In the genomic region with DNA sequence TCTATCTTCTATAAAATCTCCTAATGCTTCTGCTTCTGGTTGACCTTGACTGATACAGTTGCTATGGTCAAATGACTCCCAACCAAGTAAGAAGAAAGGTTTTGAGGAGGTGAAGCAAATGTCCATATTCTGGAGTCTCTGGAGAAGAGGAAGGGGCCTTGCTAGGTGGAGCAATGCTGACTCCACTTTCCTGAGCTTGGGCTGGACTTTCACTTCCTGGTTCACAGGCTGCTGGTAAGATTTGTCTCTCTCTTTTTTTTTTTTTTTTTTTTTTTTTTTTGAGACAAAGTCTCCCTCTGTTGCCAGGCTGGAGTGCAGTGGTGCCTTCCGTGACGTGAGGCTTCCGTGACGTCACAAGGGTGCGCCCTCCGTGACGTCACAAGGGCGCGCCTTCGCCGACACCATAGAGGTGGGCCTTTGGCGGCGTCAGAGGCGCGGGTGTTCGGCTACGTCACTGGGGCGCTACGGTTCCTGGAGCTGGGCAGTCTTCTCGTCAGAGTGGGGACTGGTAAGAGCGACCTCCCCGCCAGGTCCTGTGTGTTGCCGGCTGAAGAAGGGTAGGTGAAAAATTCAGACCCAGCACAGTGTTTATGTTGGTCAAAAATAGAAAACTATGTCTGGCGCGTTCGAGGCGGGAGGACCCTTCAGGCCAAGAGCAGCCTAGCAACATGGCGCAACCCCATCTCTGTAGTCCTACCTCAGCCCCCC, we compare ENCODE assay signal across 1 cellular context.
A peak's percentile ranks its signal among the peaks of the same experiment; 100 is the strongest.
TF ChIP-seq lines count a peak whose summit lies in the region.
"Not testable (repeated sequence)": the region's sequence is repeated elsewhere in the genome, so short reads cannot be mapped to it uniquely, and the experiment has no call there.

No MANE protein-coding gene starts in this region.

TF ChIP-seq in K562, 482 proteins besides CTCF, POLR2A, EP300 and RAD21 (continued from another document and continues in another):
- TF ChIP-seq, protein P1, sequence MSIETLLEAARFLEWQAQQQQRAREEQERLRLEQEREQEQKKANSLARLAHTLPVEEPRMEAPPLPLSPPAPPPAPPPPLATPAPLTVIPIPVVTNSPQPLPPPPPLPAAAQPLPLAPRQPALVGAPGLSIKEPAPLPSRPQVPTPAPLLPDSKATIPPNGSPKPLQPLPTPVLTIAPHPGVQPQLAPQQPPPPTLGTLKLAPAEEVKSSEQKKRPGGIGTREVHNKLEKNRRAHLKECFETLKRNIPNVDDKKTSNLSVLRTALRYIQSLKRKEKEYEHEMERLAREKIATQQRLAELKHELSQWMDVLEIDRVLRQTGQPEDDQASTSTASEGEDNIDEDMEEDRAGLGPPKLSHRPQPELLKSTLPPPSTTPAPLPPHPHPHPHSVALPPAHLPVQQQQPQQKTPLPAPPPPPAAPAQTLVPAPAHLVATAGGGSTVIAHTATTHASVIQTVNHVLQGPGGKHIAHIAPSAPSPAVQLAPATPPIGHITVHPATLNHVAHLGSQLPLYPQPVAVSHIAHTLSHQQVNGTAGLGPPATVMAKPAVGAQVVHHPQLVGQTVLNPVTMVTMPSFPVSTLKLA (conservative IDR thresholded peaks at IDR 0.05) = peak in 1 of 2 experiments; percentile 67; a peak in 2 of 4 replicates
- TF ChIP-seq HLTF (IDR thresholded peaks at IDR 0.05) (peak; percentile 50), CC2D1A (IDR thresholded peaks at IDR 0.05) (peak; percentile 12; the same call in 1 of the 2 replicates), EP400 (IDR thresholded peaks at IDR 0.05) (peak; percentile 72), ZNF175 (CRISPR knock-in tag; IDR thresholded peaks at IDR 0.05; ENCODE audit: low read depth) (0 out of 2 replicates have a peak, but pooled peaks have one; percentile 51), POLR2H (tag; IDR thresholded peaks at IDR 0.05; ENCODE audit: low read depth) (peak; percentile 65; the same call in 1 of the 2 replicates), KDM5B (IDR thresholded peaks at IDR 0.05; ENCODE audit: insufficient replicate concordance, low read depth, low read length) (peak; percentile 53), MAZ (CRISPR knock-in tag; conservative IDR thresholded peaks at IDR 0.05 in 1 of 2, IDR thresholded peaks at IDR 0.05 in 1 of 2) (0 out of 4 replicates have a peak, but pooled peaks of 1 of the 2 experiments have one; percentile 32), CREB1 (IDR thresholded peaks at IDR 0.05) (peak; percentile 98), CREB1 (CRISPR knock-in tag; IDR thresholded peaks at IDR 0.05) (peak; percentile 99), CXXC5 (CRISPR knock-in tag; IDR thresholded peaks at IDR 0.05) (peak; percentile 91), SP1 (CRISPR knock-in tag; IDR thresholded peaks at IDR 0.05) (peak; percentile 88), ZNF766 (CRISPR knock-in tag; conservative IDR thresholded peaks at IDR 0.05) (peak; percentile 40; the same call in 1 of the 2 replicates), TAF9B (IDR thresholded peaks at IDR 0.05; ENCODE audit: partially characterized antibody) (peak; percentile 47), SUPT5H (IDR thresholded peaks at IDR 0.05) (peak; percentile 78), GABPA (tag; conservative IDR thresholded peaks at IDR 0.05; ENCODE audit: low read depth) (peak; percentile 85), CSDE1 (IDR thresholded peaks at IDR 0.05) (peak in 1 of 2 experiments; percentile 98; a peak in 2 of 4 replicates), RFX1 (IDR thresholded peaks at IDR 0.05) (peak; percentile 37), NRF1 (conservative IDR thresholded peaks at IDR 0.05 in 1 of 2, IDR thresholded peaks at IDR 0.05 in 1 of 2) (0 out of 4 replicates have a peak, but pooled peaks have one; percentile 23 to 46), ELF1 (tag; IDR thresholded peaks at IDR 0.05) (peak; percentile 88), CREM (IDR thresholded peaks at IDR 0.05; ENCODE audit: low read depth) (peak; percentile 99), TARDBP (IDR thresholded peaks at IDR 0.05) (peak; percentile 99), POLR2AphosphoS5 (IDR thresholded peaks at IDR 0.05; ENCODE audit: control insufficient read depth, insufficient read depth, low read depth, low read length) (peak; percentile 59; the same call in 1 of the 2 replicates), EGR1 (conservative IDR thresholded peaks at IDR 0.05) (peak; percentile 39), SMAD4 (CRISPR knock-in tag; conservative IDR thresholded peaks at IDR 0.05) (peak; percentile 43; the same call in 1 of the 2 replicates), FOXJ2 (tag; IDR thresholded peaks at IDR 0.05) (peak; percentile 83)
- TF ChIP-seq, protein P2, sequence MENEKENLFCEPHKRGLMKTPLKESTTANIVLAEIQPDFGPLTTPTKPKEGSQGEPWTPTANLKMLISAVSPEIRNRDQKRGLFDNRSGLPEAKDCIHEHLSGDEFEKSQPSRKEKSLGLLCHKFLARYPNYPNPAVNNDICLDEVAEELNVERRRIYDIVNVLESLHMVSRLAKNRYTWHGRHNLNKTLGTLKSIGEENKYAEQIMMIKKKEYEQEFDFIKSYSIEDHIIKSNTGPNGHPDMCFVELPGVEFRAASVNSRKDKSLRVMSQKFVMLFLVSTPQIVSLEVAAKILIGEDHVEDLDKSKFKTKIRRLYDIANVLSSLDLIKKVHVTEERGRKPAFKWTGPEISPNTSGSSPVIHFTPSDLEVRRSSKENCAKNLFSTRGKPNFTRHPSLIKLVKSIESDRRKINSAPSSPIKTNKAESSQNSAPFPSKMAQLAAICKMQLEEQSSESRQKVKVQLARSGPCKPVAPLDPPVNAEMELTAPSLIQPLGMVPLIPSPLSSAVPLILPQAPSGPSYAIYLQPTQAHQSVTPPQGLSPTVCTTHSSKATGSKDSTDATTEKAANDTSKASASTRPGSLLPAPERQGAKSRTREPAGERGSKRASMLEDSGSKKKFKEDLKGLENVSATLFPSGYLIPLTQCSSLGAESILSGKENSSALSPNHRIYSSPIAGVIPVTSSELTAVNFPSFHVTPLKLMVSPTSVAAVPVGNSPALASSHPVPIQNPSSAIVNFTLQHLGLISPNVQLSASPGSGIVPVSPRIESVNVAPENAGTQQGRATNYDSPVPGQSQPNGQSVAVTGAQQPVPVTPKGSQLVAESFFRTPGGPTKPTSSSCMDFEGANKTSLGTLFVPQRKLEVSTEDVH (IDR thresholded peaks at IDR 0.05; ENCODE audit: low read depth, partially characterized antibody) = peak; percentile 94
- TF ChIP-seq, protein P3, sequence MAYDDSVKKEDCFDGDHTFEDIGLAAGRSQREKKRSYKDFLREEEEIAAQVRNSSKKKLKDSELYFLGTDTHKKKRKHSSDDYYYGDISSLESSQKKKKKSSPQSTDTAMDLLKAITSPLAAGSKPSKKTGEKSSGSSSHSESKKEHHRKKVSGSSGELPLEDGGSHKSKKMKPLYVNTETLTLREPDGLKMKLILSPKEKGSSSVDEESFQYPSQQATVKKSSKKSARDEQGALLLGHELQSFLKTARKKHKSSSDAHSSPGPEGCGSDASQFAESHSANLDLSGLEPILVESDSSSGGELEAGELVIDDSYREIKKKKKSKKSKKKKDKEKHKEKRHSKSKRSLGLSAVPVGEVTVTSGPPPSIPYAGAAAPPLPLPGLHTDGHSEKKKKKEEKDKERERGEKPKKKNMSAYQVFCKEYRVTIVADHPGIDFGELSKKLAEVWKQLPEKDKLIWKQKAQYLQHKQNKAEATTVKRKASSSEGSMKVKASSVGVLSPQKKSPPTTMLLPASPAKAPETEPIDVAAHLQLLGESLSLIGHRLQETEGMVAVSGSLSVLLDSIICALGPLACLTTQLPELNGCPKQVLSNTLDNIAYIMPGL (CRISPR knock-in tag; IDR thresholded peaks at IDR 0.05) = 0 out of 2 replicates have a peak, but pooled peaks have one; percentile 46
- TF ChIP-seq, protein P4, sequence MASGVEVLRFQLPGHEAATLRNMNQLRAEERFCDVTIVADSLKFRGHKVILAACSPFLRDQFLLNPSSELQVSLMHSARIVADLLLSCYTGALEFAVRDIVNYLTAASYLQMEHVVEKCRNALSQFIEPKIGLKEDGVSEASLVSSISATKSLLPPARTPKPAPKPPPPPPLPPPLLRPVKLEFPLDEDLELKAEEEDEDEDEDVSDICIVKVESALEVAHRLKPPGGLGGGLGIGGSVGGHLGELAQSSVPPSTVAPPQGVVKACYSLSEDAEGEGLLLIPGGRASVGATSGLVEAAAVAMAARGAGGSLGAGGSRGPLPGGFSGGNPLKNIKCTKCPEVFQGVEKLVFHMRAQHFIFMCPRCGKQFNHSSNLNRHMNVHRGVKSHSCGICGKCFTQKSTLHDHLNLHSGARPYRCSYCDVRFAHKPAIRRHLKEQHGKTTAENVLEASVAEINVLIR (CRISPR knock-in tag; IDR thresholded peaks at IDR 0.05) = peak; percentile 99
- TF ChIP-seq, protein P5, sequence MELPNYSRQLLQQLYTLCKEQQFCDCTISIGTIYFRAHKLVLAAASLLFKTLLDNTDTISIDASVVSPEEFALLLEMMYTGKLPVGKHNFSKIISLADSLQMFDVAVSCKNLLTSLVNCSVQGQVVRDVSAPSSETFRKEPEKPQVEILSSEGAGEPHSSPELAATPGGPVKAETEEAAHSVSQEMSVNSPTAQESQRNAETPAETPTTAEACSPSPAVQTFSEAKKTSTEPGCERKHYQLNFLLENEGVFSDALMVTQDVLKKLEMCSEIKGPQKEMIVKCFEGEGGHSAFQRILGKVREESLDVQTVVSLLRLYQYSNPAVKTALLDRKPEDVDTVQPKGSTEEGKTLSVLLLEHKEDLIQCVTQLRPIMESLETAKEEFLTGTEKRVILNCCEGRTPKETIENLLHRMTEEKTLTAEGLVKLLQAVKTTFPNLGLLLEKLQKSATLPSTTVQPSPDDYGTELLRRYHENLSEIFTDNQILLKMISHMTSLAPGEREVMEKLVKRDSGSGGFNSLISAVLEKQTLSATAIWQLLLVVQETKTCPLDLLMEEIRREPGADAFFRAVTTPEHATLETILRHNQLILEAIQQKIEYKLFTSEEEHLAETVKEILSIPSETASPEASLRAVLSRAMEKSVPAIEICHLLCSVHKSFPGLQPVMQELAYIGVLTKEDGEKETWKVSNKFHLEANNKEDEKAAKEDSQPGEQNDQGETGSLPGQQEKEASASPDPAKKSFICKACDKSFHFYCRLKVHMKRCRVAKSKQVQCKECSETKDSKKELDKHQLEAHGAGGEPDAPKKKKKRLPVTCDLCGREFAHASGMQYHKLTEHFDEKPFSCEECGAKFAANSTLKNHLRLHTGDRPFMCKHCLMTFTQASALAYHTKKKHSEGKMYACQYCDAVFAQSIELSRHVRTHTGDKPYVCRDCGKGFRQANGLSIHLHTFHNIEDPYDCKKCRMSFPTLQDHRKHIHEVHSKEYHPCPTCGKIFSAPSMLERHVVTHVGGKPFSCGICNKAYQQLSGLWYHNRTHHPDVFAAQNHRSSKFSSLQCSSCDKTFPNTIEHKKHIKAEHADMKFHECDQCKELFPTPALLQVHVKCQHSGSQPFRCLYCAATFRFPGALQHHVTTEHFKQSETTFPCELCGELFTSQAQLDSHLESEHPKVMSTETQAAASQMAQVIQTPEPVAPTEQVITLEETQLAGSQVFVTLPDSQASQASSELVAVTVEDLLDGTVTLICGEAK (IDR thresholded peaks at IDR 0.05) = peak; percentile 66
- TF ChIP-seq, protein P5 (CRISPR knock-in tag; IDR thresholded peaks at IDR 0.05) = not testable (repeated sequence)
- TF ChIP-seq, protein P6, sequence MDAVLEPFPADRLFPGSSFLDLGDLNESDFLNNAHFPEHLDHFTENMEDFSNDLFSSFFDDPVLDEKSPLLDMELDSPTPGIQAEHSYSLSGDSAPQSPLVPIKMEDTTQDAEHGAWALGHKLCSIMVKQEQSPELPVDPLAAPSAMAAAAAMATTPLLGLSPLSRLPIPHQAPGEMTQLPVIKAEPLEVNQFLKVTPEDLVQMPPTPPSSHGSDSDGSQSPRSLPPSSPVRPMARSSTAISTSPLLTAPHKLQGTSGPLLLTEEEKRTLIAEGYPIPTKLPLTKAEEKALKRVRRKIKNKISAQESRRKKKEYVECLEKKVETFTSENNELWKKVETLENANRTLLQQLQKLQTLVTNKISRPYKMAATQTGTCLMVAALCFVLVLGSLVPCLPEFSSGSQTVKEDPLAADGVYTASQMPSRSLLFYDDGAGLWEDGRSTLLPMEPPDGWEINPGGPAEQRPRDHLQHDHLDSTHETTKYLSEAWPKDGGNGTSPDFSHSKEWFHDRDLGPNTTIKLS (IDR thresholded peaks at IDR 0.05; ENCODE audit: borderline replicate concordance, low read depth) = 0 out of 2 replicates have a peak, but pooled peaks have one; percentile 42
- TF ChIP-seq, protein P7, sequence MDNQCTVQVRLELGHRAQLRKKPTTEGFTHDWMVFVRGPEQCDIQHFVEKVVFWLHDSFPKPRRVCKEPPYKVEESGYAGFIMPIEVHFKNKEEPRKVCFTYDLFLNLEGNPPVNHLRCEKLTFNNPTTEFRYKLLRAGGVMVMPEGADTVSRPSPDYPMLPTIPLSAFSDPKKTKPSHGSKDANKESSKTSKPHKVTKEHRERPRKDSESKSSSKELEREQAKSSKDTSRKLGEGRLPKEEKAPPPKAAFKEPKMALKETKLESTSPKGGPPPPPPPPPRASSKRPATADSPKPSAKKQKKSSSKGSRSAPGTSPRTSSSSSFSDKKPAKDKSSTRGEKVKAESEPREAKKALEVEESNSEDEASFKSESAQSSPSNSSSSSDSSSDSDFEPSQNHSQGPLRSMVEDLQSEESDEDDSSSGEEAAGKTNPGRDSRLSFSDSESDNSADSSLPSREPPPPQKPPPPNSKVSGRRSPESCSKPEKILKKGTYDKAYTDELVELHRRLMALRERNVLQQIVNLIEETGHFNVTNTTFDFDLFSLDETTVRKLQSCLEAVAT (IDR thresholded peaks at IDR 0.05) = peak in 1 of 2 experiments; percentile 82; a peak in 3 of 4 replicates
